Comparison of ENCODE assay signal across 1 cellular context in the genomic region with DNA sequence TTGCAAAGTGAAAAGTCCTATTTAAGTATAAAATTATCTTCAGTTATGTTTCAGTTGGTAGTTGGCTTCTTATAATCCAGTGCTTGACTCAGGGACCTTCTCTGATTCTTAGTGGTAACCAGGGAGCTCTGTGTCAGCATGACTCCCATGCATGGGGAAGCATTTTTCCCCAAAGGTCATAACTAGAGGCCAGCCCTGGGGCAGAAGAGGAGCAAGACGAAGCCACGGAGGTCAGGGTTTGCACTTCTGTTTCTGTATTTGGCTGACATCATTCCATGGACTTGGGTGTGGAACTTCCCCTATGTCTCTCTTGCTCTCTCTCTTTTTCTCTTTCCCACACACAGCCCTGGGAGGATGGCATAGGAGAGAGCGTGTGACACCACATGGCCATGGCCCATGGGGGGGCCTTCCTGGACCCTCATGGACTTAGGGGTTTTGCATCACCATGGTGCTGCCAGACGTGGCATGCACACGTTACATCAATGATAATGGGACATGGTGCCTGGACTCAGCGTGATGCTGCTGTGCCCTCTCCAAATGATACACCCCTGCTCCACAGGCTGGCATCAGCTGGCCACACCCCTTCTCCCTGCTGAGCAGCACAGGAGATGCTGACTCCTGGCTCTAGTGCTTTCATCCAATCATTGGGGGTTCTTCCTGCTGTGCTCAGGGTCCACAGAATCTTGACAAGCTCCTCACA.
A peak's percentile ranks its signal among the peaks of the same experiment; 100 is the strongest.
TF ChIP-seq lines count a peak whose summit lies in the region.

No MANE protein-coding gene starts in this region.

TF ChIP-seq in K562, 482 proteins besides CTCF, POLR2A, EP300 and RAD21 (continued from another document):
- TF ChIP-seq, protein P1, sequence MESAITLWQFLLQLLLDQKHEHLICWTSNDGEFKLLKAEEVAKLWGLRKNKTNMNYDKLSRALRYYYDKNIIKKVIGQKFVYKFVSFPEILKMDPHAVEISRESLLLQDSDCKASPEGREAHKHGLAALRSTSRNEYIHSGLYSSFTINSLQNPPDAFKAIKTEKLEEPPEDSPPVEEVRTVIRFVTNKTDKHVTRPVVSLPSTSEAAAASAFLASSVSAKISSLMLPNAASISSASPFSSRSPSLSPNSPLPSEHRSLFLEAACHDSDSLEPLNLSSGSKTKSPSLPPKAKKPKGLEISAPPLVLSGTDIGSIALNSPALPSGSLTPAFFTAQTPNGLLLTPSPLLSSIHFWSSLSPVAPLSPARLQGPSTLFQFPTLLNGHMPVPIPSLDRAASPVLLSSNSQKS (CRISPR knock-in tag; IDR thresholded peaks at IDR 0.05) = no peak
- TF ChIP-seq FOSL1 (tag; conservative IDR thresholded peaks at IDR 0.05) (0 out of 2 replicates have a peak, but pooled peaks have one; percentile 17), NR2C2 (CRISPR knock-in tag; IDR thresholded peaks at IDR 0.05) (no peak), NR2C2 (tag; IDR thresholded peaks at IDR 0.05) (peak; percentile 31; the same call in 1 of the 2 replicates), SOX6 (IDR thresholded peaks at IDR 0.05) (no peak), CBX5 (IDR thresholded peaks at IDR 0.05; ENCODE audit: borderline replicate concordance, low read depth) (no peak), CCNT2 (IDR thresholded peaks at IDR 0.05; ENCODE audit: borderline replicate concordance, extremely low read depth, insufficient read length, low read depth, low read length) (no peak)
TF ChIP-seq in K562: peak in this region for 2.
